Comparison of ENCODE assay signal across 8 cellular contexts in genomic region chr2:101697794-101698418, GRCh38. TPM values are rescaled to one million over a fixed set of nuclear protein-coding genes. Genes with fewer than 3 reads are reported as not detected.
DNase-seq lines count a peak whose midpoint lies in the region; ATAC-seq, FAIRE-seq and TF ChIP-seq lines count a peak whose summit lies in the region.

No MANE protein-coding gene starts in this region.

- no peaks in the 10 kb centered on the region for H3K36me3 ChIP-seq in CD8-positive, alpha-beta T cell (ENCODE audit: insufficient read depth, low read length)
- H3K36me3 ChIP-seq in MG63: peaks cover 24% of the 10 kb centered on the region
- H3K36me3 ChIP-seq in K562 (ENCODE audit: control insufficient read depth, insufficient read depth, low read length): peaks cover 16% of the 10 kb centered on the region; the same call in 2 of the 3 replicates
- peaks cover 3 to 7% of the 10 kb centered on the region in 2 experiments; a peak in 4 of 5 replicates for H3K36me3 ChIP-seq in HepG2 (replicated peaks in 1 of 2; ENCODE audit: control insufficient read depth in 1 of 2, insufficient read depth in 2 of 2, low read length in 2 of 2)
- no peaks in the 10 kb centered on the region for H3K36me3 ChIP-seq in thymus (ENCODE audit: control insufficient read depth, insufficient read depth)

- POLR2A ChIA-PET in CD8-positive, alpha-beta T cell (lab: Charles Lee): interaction anchor here (0.6 to 5.1 kb wide), 7 partner anchors 20 to 130 kb away, joined by 3 to 45 read pairs (median 3); no protein-coding TSS in a partner anchor
- POLR2A ChIA-PET in K562 (lab: Yijun Ruan, JAX) (interaction anchor here (0.6 to 2.4 kb wide), 10 partner anchors 9 to 695 kb away, joined by 3 to 18 read pairs (median 4); no protein-coding TSS in a partner anchor), HepG2 (lab: Yijun Ruan, JAX) (interaction anchor here (0.6 to 4.5 kb wide), 22 partner anchors 8 to 180 kb away, joined by 3 to 46 read pairs (median 4); no protein-coding TSS in a partner anchor)

- H3K4me1 Mint-ChIP-seq in CD8-positive, alpha-beta T cell (ENCODE audit: low read depth): peaks cover 28% of the 10 kb centered on the region

- peak overlapping the region; percentile 56 for H3K27ac ChIP-seq in CD8-positive, alpha-beta T cell (ENCODE audit: low read depth, low read length)
- peak overlapping the region; percentile 85 for H3K27ac ChIP-seq in K562 (ENCODE audit: extremely low read depth, low read depth, low read length)
- H3K27ac ChIP-seq in HepG2 (ENCODE audit: extremely low read length, insufficient read depth, low read length): peak overlapping the region; percentile 74
- H3K27ac ChIP-seq in thymus (ENCODE audit: low read depth): peak overlapping the region; percentile 92

- H3K9me3 Mint-ChIP-seq in CD8-positive, alpha-beta T cell: peaks cover 2% of the 10 kb centered on the region

- TF ChIP-seq RAD21 in K562 (CRISPR knock-in tag; conservative IDR thresholded peaks at IDR 0.05 in 1 of 2, IDR thresholded peaks at IDR 0.05 in 1 of 2) (no peak), HepG2 (CRISPR knock-in tag; IDR thresholded peaks at IDR 0.05) (no peak)

- H3K79me2 ChIP-seq in K562 (ENCODE audit: control insufficient read depth, insufficient read depth, low read length): peaks cover 49% of the 10 kb centered on the region
- peaks cover 48% of the 10 kb centered on the region for H3K79me2 ChIP-seq in HepG2 (ENCODE audit: insufficient read depth, low read length)

- H4K20me1 ChIP-seq in K562 (replicated peaks; ENCODE audit: control insufficient read depth, insufficient read depth, low read length) (peaks cover 9% of the 10 kb centered on the region), HepG2 (ENCODE audit: insufficient read depth, low read length) (peaks cover 11% of the 10 kb centered on the region)

- no peaks in the 10 kb centered on the region for H3K9me1 ChIP-seq in K562 (ENCODE audit: control insufficient read depth, insufficient read depth, low read length)

- H3K4me2 ChIP-seq in K562 (ENCODE audit: insufficient read depth, low read length) (peak overlapping the region; percentile 78), HepG2 (ENCODE audit: low read depth, low read length) (peak overlapping the region; percentile 81)

- CTCF ChIA-PET in CD8-positive, alpha-beta T cell (lab: Charles Lee): interaction anchor here (0.9 to 4.3 kb wide), 12 partner anchors 13 to 134 kb away, joined by 3 to 25 read pairs (median 4); no protein-coding TSS in a partner anchor
- CTCF ChIA-PET in K562 (lab: Yijun Ruan, JAX; ENCODE audit: low intra/inter-chr PET ratio): interaction anchor here (0.7 kb wide), 1 partner anchor 10 kb away, joined by 3 read pairs; no protein-coding TSS in a partner anchor
- CTCF ChIA-PET in HepG2 (lab: Yijun Ruan, JAX; ENCODE audit: low intra/inter-chr PET ratio, low total read pairs): no interaction called here

- DNase-seq in CD8-positive, alpha-beta T cell: peak in 4 of 7 experiments; percentile 19 to 63 (median 26)
- DNase-seq in MG63 (peak; percentile 21), K562 (ENCODE audit: extremely low read depth in 1 of 4, low spot score in 3 of 4) (peak in 3 of 4 experiments; percentile 35 to 50 (median 48)), HepG2 (ENCODE audit: low spot score) (no peak), sciatic nerve (ENCODE audit: low spot score) (no peak)

- TF ChIP-seq POLR2A in K562 (conservative IDR thresholded peaks at IDR 0.05): no peak
- TF ChIP-seq POLR2A in HepG2 (IDR thresholded peaks at IDR 0.05; ENCODE audit: insufficient read depth in 1 of 2, low read depth in 2 of 2, low read length in 2 of 2): no peak

- peak overlapping the region; percentile 58 to 93 for H3K9ac ChIP-seq in K562 (ENCODE audit: insufficient read depth in 1 of 2, low read depth in 2 of 2, low read length in 2 of 2)
- H3K9ac ChIP-seq in HepG2 (ENCODE audit: insufficient read depth, low read depth, low read length): peak overlapping the region; percentile 91

- peak overlapping the region; percentile 36; the same call in 1 of the 2 replicates for H2AFZ ChIP-seq in K562 (ENCODE audit: low read depth, low read length)
- no peak overlapping the region for H2AFZ ChIP-seq in HepG2 (ENCODE audit: low read length)

- H3K9me3 ChIP-seq in CD8-positive, alpha-beta T cell (ENCODE audit: low read length): no peaks in the 10 kb centered on the region
- no peaks in the 10 kb centered on the region for H3K9me3 ChIP-seq in MG63
- H3K9me3 ChIP-seq in K562 (replicated peaks; ENCODE audit: control insufficient read depth, insufficient read depth, low read depth, low read length): no peaks in the 10 kb centered on the region
- no peaks in the 10 kb centered on the region for H3K9me3 ChIP-seq in HepG2 (ENCODE audit: low read length)
- no peaks in the 10 kb centered on the region for H3K9me3 ChIP-seq in thymus (ENCODE audit: control insufficient read depth)

- peaks cover 10% of the 10 kb centered on the region for H3K36me3 Mint-ChIP-seq in CD8-positive, alpha-beta T cell

- peak overlapping the region; percentile 60 for H3K27ac Mint-ChIP-seq in CD8-positive, alpha-beta T cell

- no TSS peak for BruUV-seq in K562 (replicated peaks; lab: Mats Ljungman, UMichigan)
- no TSS peak for BruUV-seq in HepG2 (replicated peaks; lab: Mats Ljungman, UMichigan)

- WGBS in K562 (ENCODE audit: insufficient coverage, low coverage, missing lambda C conversion rate): under 1% methylated on average over 39 of the region's 92 CpGs
- 2% methylated on average over 21 of the region's 92 CpGs for WGBS in HepG2 (ENCODE audit: low lambda C conversion rate)
- under 1% methylated on average over 92 of the region's 92 CpGs for WGBS in thymus

- H3K27me3 Mint-ChIP-seq in CD8-positive, alpha-beta T cell (ENCODE audit: low read depth): no peaks in the 10 kb centered on the region

- peak overlapping the region; percentile 69 for H3K4me3 Mint-ChIP-seq in CD8-positive, alpha-beta T cell

- TF ChIP-seq CTCF in CD8-positive, alpha-beta T cell (IDR thresholded peaks at IDR 0.05): no peak
- no peak for TF ChIP-seq CTCF in K562 (IDR thresholded peaks at IDR 0.05 in 2 of 3, conservative IDR thresholded peaks at IDR 0.05 in 1 of 3; ENCODE audit: insufficient read depth in 2 of 3, low read depth in 1 of 3, low read length in 3 of 3)
- no peak for TF ChIP-seq CTCF in HepG2 (CRISPR knock-in tag; IDR thresholded peaks at IDR 0.05)

- H3K4me3 ChIP-seq in CD8-positive, alpha-beta T cell (ENCODE audit: low read depth, low read length): peak overlapping the region; percentile 81
- H3K4me3 ChIP-seq in MG63 (peak overlapping the region; percentile 84), K562 (peak overlapping the region; percentile 65), HepG2 (replicated peaks in 1 of 3; ENCODE audit: insufficient read depth in 1 of 3, low read depth in 2 of 3, low read length in 3 of 3) (peak overlapping the region; percentile 82 to 99 (median 97)), thymus (ENCODE audit: low read length) (peak overlapping the region; percentile 84)

- no peaks in the 10 kb centered on the region for H3K27me3 ChIP-seq in CD8-positive, alpha-beta T cell (ENCODE audit: insufficient read depth, low read length)
- H3K27me3 ChIP-seq in MG63: no peaks in the 10 kb centered on the region
- H3K27me3 ChIP-seq in K562 (ENCODE audit: control insufficient read depth in 2 of 2, insufficient read depth in 2 of 2, low read length in 2 of 2): no peaks in the 10 kb centered on the region
- no peaks in the 10 kb centered on the region; a peak in 1 of 5 replicates for H3K27me3 ChIP-seq in HepG2 (ENCODE audit: control insufficient read depth in 1 of 2, insufficient read depth in 2 of 2, low read length in 2 of 2)
- H3K27me3 ChIP-seq in thymus (ENCODE audit: control insufficient read depth, insufficient read depth): no peaks in the 10 kb centered on the region

- FAIRE-seq in K562 (lab: Jason Lieb, UNC) (no peak), HepG2 (lab: Jason Lieb, UNC) (no peak)

- intact Hi-C loops in CD8-positive, alpha-beta T cell (cut with DNase I, micrococcal nuclease): loop anchor here (1.0 to 10.0 kb wide), 11 partner anchors 7 to 693 kb away; partner anchors contain the start of genes CNOT11 (in 1 of the 2), RNF149 (in 1 of the 2), RPL31 (in 1 of the 2) and TBC1D8 (in 1 of the 2)
- intact Hi-C loops in K562 (cut with micrococcal nuclease): loop anchor here (5.0 kb wide), 1 partner anchor 134 kb away; no protein-coding TSS in a partner anchor
- intact Hi-C loops in HepG2 (cut with micrococcal nuclease; ENCODE audit: unreplicated experiment): loop anchor here (1.0 to 5.0 kb wide), 6 partner anchors 69 to 279 kb away; no protein-coding TSS in a partner anchor
- intact Hi-C loops in sciatic nerve (cut with DNase I): loop anchor here (10.0 kb wide), 1 partner anchor 127 kb away; no protein-coding TSS in a partner anchor

- ATAC-seq in CD8-positive, alpha-beta T cell: peak; percentile 17
- ATAC-seq in GM21360 (IDR thresholded peaks at IDR 0.05; ENCODE audit: unreplicated experiment): peak; percentile 33
- ATAC-seq in K562: peak; percentile 7; the same call in 1 of the 3 replicates
- no peak for ATAC-seq in HepG2
- no peak for ATAC-seq in sciatic nerve
- ATAC-seq in GM18519 (IDR thresholded peaks at IDR 0.05; ENCODE audit: low FRiP score, unreplicated experiment): no peak

- H3K4me1 ChIP-seq in CD8-positive, alpha-beta T cell (ENCODE audit: insufficient read depth, low read length): peaks cover 35% of the 10 kb centered on the region
- H3K4me1 ChIP-seq in K562 (replicated peaks in 1 of 2; ENCODE audit: control insufficient read depth in 2 of 2, insufficient read depth in 2 of 2, low read length in 2 of 2) (peaks cover 9 to 13% of the 10 kb centered on the region in 2 experiments; a peak in 4 of 5 replicates), HepG2 (ENCODE audit: insufficient read depth, low read length) (peaks cover 50% of the 10 kb centered on the region), thymus (ENCODE audit: control insufficient read depth, insufficient read depth, low read length) (peaks cover 18% of the 10 kb centered on the region)

- no peak for TF ChIP-seq EP300 in K562 (IDR thresholded peaks at IDR 0.05; ENCODE audit: low read length)
- TF ChIP-seq EP300 in HepG2 (IDR thresholded peaks at IDR 0.05; ENCODE audit: low read depth in 2 of 2, low read length in 2 of 2): no peak
- TF ChIP-seq EP300 in HepG2 (CRISPR knock-in tag; IDR thresholded peaks at IDR 0.05; ENCODE audit: borderline replicate concordance): no peak

- in situ Hi-C loops in K562 (cut with MboI): no loop called here
- in situ Hi-C loops in HepG2 (cut with HindIII; ENCODE audit: extremely low pct_ligation_motif_present, low pct_unique_long_range_greater_than_20kb): loop anchor here (5.0 kb wide), 1 partner anchor 181 kb away; no protein-coding TSS in a partner anchor

RNA-seq across cellular contexts. Expression of gene MAP4K4, which starts 0.4 kb away (rescaled TPM):
- total RNA-seq in CD8-positive, alpha-beta T cell: 10 to 100 TPM; 72.4 TPM
- 64.6 and 76.9 TPM in 2 replicates for total RNA-seq in MG63 (2014; rRNA removed; shearing (Covaris generic); ENCODE audit: low replicate concordance)
- 111 and 172 TPM in 2 replicates for total RNA-seq in K562 (2011; cell fraction: chromatin; rRNA removed; ENCODE audit: low replicate concordance)
- 52.4 and 63.6 TPM in 2 replicates for total RNA-seq in K562 (2011; cell fraction: nucleolus; rRNA removed)
- 100 and 133 TPM in 2 replicates for total RNA-seq in K562 (2011; cell fraction: nucleoplasm; rRNA removed)
- 48.8 and 50.2 TPM in 2 replicates for total RNA-seq in K562 (2014; rRNA removed)
- total RNA-seq in K562 (2014; rRNA removed; fragmentation: Illumina TruSeq; extraction: Trizol): 45.7 and 49.1 TPM in 2 replicates
- 51.4 and 58.4 TPM in 2 replicates for total RNA-seq in K562 (2015; rRNA removed; fragmentation: Illumina TruSeq; extraction: Trizol)
- total RNA-seq in K562 (2021): 64.1 and 72.8 TPM in 2 replicates
- 42.4 and 51.4 TPM in 2 replicates for polyA plus RNA-seq in K562 (2011; rRNA removed)
- 26.1 and 28.9 TPM in 2 replicates for polyA plus RNA-seq in K562 (2011; cell fraction: cytosol; rRNA removed)
- 96.3 and 105 TPM in 2 replicates for polyA plus RNA-seq in K562 (2011; cell fraction: nucleus; rRNA removed)
- 42.4 and 73.8 TPM in 2 replicates for polyA plus RNA-seq in K562 (2012)
- polyA plus RNA-seq in K562 (2014; fragmentation: Illumina TruSeq; extraction: Trizol): 68.8 and 76.4 TPM in 2 replicates
- 1 to 10 TPM; 7.6 to 7.8 TPM for polyA plus RNA-seq in K562 (2014; fragmentation: Nextera tagmentation; extraction: Ambion mirVana)
- polyA plus RNA-seq in K562 (2014; rRNA removed): 44.5 and 50.6 TPM in 2 replicates
- polyA minus RNA-seq in K562 (2011; rRNA and poly(A)+ RNA removed): 93.2 and 93.9 TPM in 2 replicates
- polyA minus RNA-seq in K562 (2011; cell fraction: cytosol; rRNA and poly(A)+ RNA removed): 37.0 and 44.3 TPM in 2 replicates
- polyA minus RNA-seq in K562 (2011; cell fraction: nucleus; rRNA and poly(A)+ RNA removed): 83.3 and 132 TPM in 2 replicates
- total RNA-seq in HepG2 (2016; rRNA removed; fragmentation: Illumina TruSeq; extraction: Trizol): 264 and 301 TPM in 2 replicates
- 62.1 and 62.9 TPM in 2 replicates for total RNA-seq in HepG2 (2016; cell fraction: cytosol; rRNA removed; fragmentation: Illumina TruSeq; extraction: Trizol; ENCODE audit: low read depth)
- 264 and 269 TPM in 2 replicates for total RNA-seq in HepG2 (2016; cell fraction: insoluble cytoplasmic fraction; rRNA removed; fragmentation: Illumina TruSeq; extraction: Trizol)
- total RNA-seq in HepG2 (2016; cell fraction: membrane; rRNA removed; fragmentation: Illumina TruSeq; extraction: Trizol): 200 and 238 TPM in 2 replicates
- total RNA-seq in HepG2 (2016; cell fraction: nucleus; rRNA removed; fragmentation: Illumina TruSeq; extraction: Trizol): 292 and 308 TPM in 2 replicates
- polyA plus RNA-seq in HepG2 (2011; rRNA removed): 101 and 105 TPM in 2 replicates
- polyA plus RNA-seq in HepG2 (2011; cell fraction: cytosol; rRNA removed): 67.0 and 72.8 TPM in 2 replicates
- polyA plus RNA-seq in HepG2 (2011; cell fraction: nucleus; rRNA removed): 261 and 287 TPM in 2 replicates
- polyA plus RNA-seq in HepG2 (2012): 138 and 155 TPM in 2 replicates
- 48.8 and 52.9 TPM in 2 replicates for polyA plus RNA-seq in HepG2 (2016; cell fraction: cytosol; fragmentation: Illumina TruSeq; extraction: Trizol; ENCODE audit: low read depth)
- polyA plus RNA-seq in HepG2 (2016; cell fraction: insoluble cytoplasmic fraction; fragmentation: Illumina TruSeq; extraction: Trizol; ENCODE audit: low read depth): 269 and 298 TPM in 2 replicates
- polyA plus RNA-seq in HepG2 (2016; cell fraction: membrane; fragmentation: Illumina TruSeq; extraction: Trizol; ENCODE audit: low read depth): 137 and 163 TPM in 2 replicates
- 298 and 312 TPM in 2 replicates for polyA plus RNA-seq in HepG2 (2016; cell fraction: nucleus; fragmentation: Illumina TruSeq; extraction: Trizol; ENCODE audit: insufficient read depth, low read depth)
- 84.0 and 279 TPM in 2 replicates for polyA minus RNA-seq in HepG2 (2011; rRNA and poly(A)+ RNA removed; ENCODE audit: low replicate concordance)
- 99.4 and 99.7 TPM in 2 replicates for polyA minus RNA-seq in HepG2 (2011; cell fraction: cytosol; rRNA and poly(A)+ RNA removed)
- 680 and 703 TPM in 2 replicates for polyA minus RNA-seq in HepG2 (2011; cell fraction: nucleus; rRNA and poly(A)+ RNA removed)
- polyA plus RNA-seq in thymus: 22.4 TPM
- 140 TPM for total RNA-seq in sciatic nerve

Comparison
In these comparisons a context has a peak if more than half of its experiments do, and no peak if none do; other contexts are left out.
1. ATAC-seq: peak in CD8-positive, alpha-beta T cell (single experiment), GM21360 (single experiment) and K562 (single experiment); none in HepG2 (single experiment), sciatic nerve (single experiment) and GM18519 (single experiment).
2. DNase-seq: peak in CD8-positive, alpha-beta T cell (4 of 7), MG63 (single experiment) and K562 (3 of 4); none in HepG2 (single experiment) and sciatic nerve (single experiment).
3. Peak in every context shown above with its lines, with median percentiles within 50 percentile points of each other: H3K27ac ChIP-seq and H3K4me3 ChIP-seq.